15 cellular contexts compared by ENCODE assay signal in the genomic region with DNA sequence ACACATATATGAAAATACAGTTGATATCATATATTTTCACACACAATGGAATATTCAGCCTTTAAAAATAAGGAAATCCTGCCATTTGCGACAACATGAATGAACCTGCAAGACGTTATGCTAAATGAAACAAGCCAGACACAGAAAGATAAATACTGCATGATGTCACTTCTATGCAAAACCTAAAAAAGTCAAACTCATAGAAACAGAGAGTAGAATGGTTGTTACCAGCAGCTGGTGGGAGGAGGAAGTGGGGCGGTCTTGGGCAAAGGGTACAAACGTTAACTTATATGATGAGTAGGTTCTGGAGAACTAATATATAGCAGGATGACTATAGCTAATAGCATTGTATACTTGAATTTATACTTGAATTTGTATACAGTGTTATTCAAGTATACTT.
DNase-seq lines count a peak whose midpoint lies in the region; ATAC-seq and TF ChIP-seq lines count a peak whose summit lies in the region.
"Had no signal": no experiment of that assay in that cellular context is flagged by ENCODE, and none has a peak within 500 bp of the region (broad histone marks: within the 10 kb centered on the region; RNA-seq: fewer than 3 reads in every experiment).

No MANE protein-coding gene starts in this region.

- no peak overlapping the region for H3K4me3 Mint-ChIP-seq in nephron progenitor cell
- H3K4me3 Mint-ChIP-seq: CD4-positive, alpha-beta T cell; IgD-negative memory B cell had no signal

- DNase-seq in GM12865 (ENCODE audit: low read depth) (peak; percentile 25), OCI-M1 (lab: John Stamatoyannopoulos, UW) (peak; percentile 13), nephron progenitor cell (no peak), SW 1271 (lab: John Stamatoyannopoulos, UW) (no peak), NCI-H2171 (lab: John Stamatoyannopoulos, UW) (no peak), omental fat pad (ENCODE audit: low spot score) (no peak)
- DNase-seq: AML-193; Caco-2; CD4-positive, alpha-beta T cell; GM23248 had no signal

- peaks cover 54% of the 10 kb centered on the region for H3K4me1 Mint-ChIP-seq in nephron progenitor cell

- ATAC-seq in HG02798 (IDR thresholded peaks at IDR 0.05; ENCODE audit: poor library complexity, unreplicated experiment) (peak; percentile 50), omental fat pad (ENCODE audit: low FRiP score) (no peak)
- ATAC-seq: A549, HepG2 had no signal

- no peak for TF ChIP-seq CTCF in GM12865 (IDR thresholded peaks at IDR 0.05; ENCODE audit: insufficient read depth, low read depth, low read length, missing control alignments)
- TF ChIP-seq CTCF in nephron progenitor cell (IDR thresholded peaks at IDR 0.05), result no peak
- TF ChIP-seq CTCF in omental fat pad (IDR thresholded peaks at IDR 0.05), result no peak

- H3K36me3 Mint-ChIP-seq in nephron progenitor cell (ENCODE audit: low read depth), result peaks cover 9% of the 10 kb centered on the region

- H3K27ac Mint-ChIP-seq in nephron progenitor cell, result peak overlapping the region; percentile 79
- H3K27ac Mint-ChIP-seq: CD4-positive, alpha-beta T cell; IgD-negative memory B cell had no signal

- no peaks in the 10 kb centered on the region for H3K27me3 Mint-ChIP-seq in nephron progenitor cell (ENCODE audit: low read depth, poor library complexity)
- H3K27me3 Mint-ChIP-seq: IgD-negative memory B cell had no signal

- H3K4me3 ChIP-seq in GM12865 (ENCODE audit: low read depth, low read length), result no peak overlapping the region
- H3K4me3 ChIP-seq: A549, GM23248, HAP-1 had no signal

- no peaks in the 10 kb centered on the region for H3K9me3 Mint-ChIP-seq in nephron progenitor cell
- H3K9me3 Mint-ChIP-seq: CD4-positive, alpha-beta T cell had no signal

Comparison
In these comparisons a context has a peak if more than half of its experiments do, and no peak if none do; other contexts are left out.
1. DNase-seq: peak in GM12865 (single experiment) and OCI-M1 (single experiment); none in nephron progenitor cell (single experiment), SW 1271 (0 of 2), NCI-H2171 (single experiment) and omental fat pad (single experiment).